Comparison of ENCODE assay signal across 10 cellular contexts in genomic region chr10:112842832-112843360, GRCh38.
DNase-seq lines count a peak whose midpoint lies in the region; ATAC-seq and TF ChIP-seq lines count a peak whose summit lies in the region.
"Had no signal": no experiment of that assay in that cellular context is flagged by ENCODE, and none has a peak within 500 bp of the region (broad histone marks: within the 10 kb centered on the region; RNA-seq: fewer than 3 reads in every experiment).

No MANE protein-coding gene starts in this region.

- TF ChIP-seq POLR2A in lower leg skin (IDR thresholded peaks at IDR 0.05), result no peak

- peaks cover 9% of the 10 kb centered on the region for H3K36me3 Mint-ChIP-seq in glutamatergic neuron (ENCODE audit: unreplicated experiment)

- no peak overlapping the region for H3K27ac Mint-ChIP-seq in glutamatergic neuron (ENCODE audit: unreplicated experiment)

- H3K9me3 Mint-ChIP-seq in glutamatergic neuron (ENCODE audit: unreplicated experiment), result peaks cover 2% of the 10 kb centered on the region

- H3K36me3 ChIP-seq in GM06990 (ENCODE audit: control insufficient read depth, insufficient read depth, low read length), result no peaks in the 10 kb centered on the region

- no peak overlapping the region for H3K4me3 Mint-ChIP-seq in glutamatergic neuron (ENCODE audit: unreplicated experiment)

- no peak overlapping the region for H3K4me3 ChIP-seq in GM06990 (replicated peaks; ENCODE audit: low read depth, low read length)
- H3K4me3 ChIP-seq in fibroblast of mammary gland (ENCODE audit: control insufficient read depth, low read depth, low read length), result no peak overlapping the region
- no peak overlapping the region for H3K4me3 ChIP-seq in lower leg skin (ENCODE audit: low read depth, poor library complexity, severe bottlenecking)

- no peaks in the 10 kb centered on the region for H3K4me1 Mint-ChIP-seq in glutamatergic neuron (ENCODE audit: low read depth, unreplicated experiment)

- H3K27me3 ChIP-seq in GM06990 (replicated peaks; ENCODE audit: control insufficient read depth, insufficient read depth, low read length), result no peaks in the 10 kb centered on the region

- DNase-seq in GM06990 (ENCODE audit: extremely low read depth, insufficient read length), result peak; percentile 25
- peak; percentile 37 for DNase-seq in fibroblast of mammary gland (ENCODE audit: low read depth)
- no peak for DNase-seq in HK-2 (ENCODE audit: unreplicated experiment)
- no peak for DNase-seq in DMS114 treated with DMSO at 0.1 percent for 48 hours (lab: John Stamatoyannopoulos, UW; ENCODE audit: unreplicated experiment)
- DNase-seq in glutamatergic neuron, result no peak
- DNase-seq in lower leg skin (ENCODE audit: low spot score in 2 of 2), result no peak
- DNase-seq: EL, NCI-H187 had no signal

- no peaks in the 10 kb centered on the region for H3K27me3 Mint-ChIP-seq in glutamatergic neuron (ENCODE audit: unreplicated experiment)

- ATAC-seq in GM21367 (IDR thresholded peaks at IDR 0.05; ENCODE audit: unreplicated experiment) (peak; percentile 86), HG03175 (IDR thresholded peaks at IDR 0.05; ENCODE audit: unreplicated experiment) (peak; percentile 92)

- WGBS in lower leg skin, 2 donors, result 65 to 77% methylated on average over 3 of the region's 3 CpGs

- TF ChIP-seq CTCF in GM06990 (IDR thresholded peaks at IDR 0.05; ENCODE audit: insufficient read depth, low read length, poor library complexity, severe bottlenecking), result no peak
- TF ChIP-seq CTCF in fibroblast of mammary gland (conservative IDR thresholded peaks at IDR 0.05; ENCODE audit: control insufficient read depth, insufficient read depth, low read depth, low read length), result no peak
- no peak for TF ChIP-seq CTCF in glutamatergic neuron (IDR thresholded peaks at IDR 0.05; ENCODE audit: partially characterized antibody, unreplicated experiment)
- no peak for TF ChIP-seq CTCF in lower leg skin (IDR thresholded peaks at IDR 0.05)

- intact Hi-C loops in lower leg skin (cut with DNase I; ENCODE audit: low total_unique reads), result no loop called here

Comparison
In these comparisons a context has a peak if more than half of its experiments do, and no peak if none do; other contexts are left out.
1. DNase-seq: peak in GM06990 (single experiment) and fibroblast of mammary gland (single experiment); none in HK-2 (single experiment), DMS114 treated with DMSO at 0.1 percent for 48 hours (single experiment), glutamatergic neuron (single experiment) and lower leg skin (0 of 2).